In genomic region chr15:65318870-65319356, GRCh38 we compare ENCODE assay signal across 8 cellular contexts. TPM values are rescaled to one million over a fixed set of nuclear protein-coding genes. Genes with fewer than 3 reads are reported as not detected.
DNase-seq lines count a peak whose midpoint lies in the region; ATAC-seq and TF ChIP-seq lines count a peak whose summit lies in the region.

No MANE protein-coding gene starts in this region.

- peak; percentile 97 for ATAC-seq in stimulated activated effector memory CD8-positive, alpha-beta T cell treated with anti-CD3 and anti-CD28 coated beads, Interleukin-12 subunit alpha, Interleukin-12 subunit beta, amount 100 ng/mL, for 72 hours
- ATAC-seq in GM21367 (IDR thresholded peaks at IDR 0.05; ENCODE audit: unreplicated experiment) = no peak

- peaks cover 13% of the 10 kb centered on the region for H3K4me1 Mint-ChIP-seq in endothelial cell (ENCODE audit: unreplicated experiment)
- peaks cover 4% of the 10 kb centered on the region for H3K4me1 Mint-ChIP-seq in stimulated activated effector memory CD8-positive, alpha-beta T cell treated with anti-CD3 and anti-CD28 coated beads, Interleukin-12 subunit alpha, Interleukin-12 subunit beta, amount 100 ng/mL, for 72 hours

- TF ChIP-seq CTCF in GM06990 (IDR thresholded peaks at IDR 0.05; ENCODE audit: insufficient read depth, low read length, poor library complexity, severe bottlenecking) (peak; percentile 74), endothelial cell (IDR thresholded peaks at IDR 0.05; ENCODE audit: unreplicated experiment) (peak; percentile 91)

- no peak overlapping the region for H3K4me3 Mint-ChIP-seq in endothelial cell (ENCODE audit: unreplicated experiment)
- H3K4me3 Mint-ChIP-seq in stimulated activated effector memory CD8-positive, alpha-beta T cell treated with anti-CD3 and anti-CD28 coated beads, Interleukin-12 subunit alpha, Interleukin-12 subunit beta, amount 100 ng/mL, for 72 hours = no peak overlapping the region

- H3K9me3 Mint-ChIP-seq in endothelial cell (ENCODE audit: unreplicated experiment) = no peaks in the 10 kb centered on the region
- H3K9me3 Mint-ChIP-seq in stimulated activated effector memory CD8-positive, alpha-beta T cell treated with anti-CD3 and anti-CD28 coated beads, Interleukin-12 subunit alpha, Interleukin-12 subunit beta, amount 100 ng/mL, for 72 hours = no peaks in the 10 kb centered on the region

- no peaks in the 10 kb centered on the region for H3K36me3 Mint-ChIP-seq in endothelial cell (ENCODE audit: low read depth, unreplicated experiment)
- peaks cover 6% of the 10 kb centered on the region for H3K36me3 Mint-ChIP-seq in stimulated activated effector memory CD8-positive, alpha-beta T cell treated with anti-CD3 and anti-CD28 coated beads, Interleukin-12 subunit alpha, Interleukin-12 subunit beta, amount 100 ng/mL, for 72 hours

- no peaks in the 10 kb centered on the region for H3K27me3 ChIP-seq in GM06990 (replicated peaks; ENCODE audit: control insufficient read depth, insufficient read depth, low read length)

- DNase-seq in GM06990 (ENCODE audit: extremely low read depth, insufficient read length) = no peak
- peak; percentile 95 for DNase-seq in HT-29 (ENCODE audit: low spot score)
- DNase-seq in NOMO-1 (lab: John Stamatoyannopoulos, UW; ENCODE audit: unreplicated experiment in 2 of 2) = peak; percentile 65 to 83
- DNase-seq in activated CD8-positive, alpha-beta memory T cell treated with anti-CD3 and anti-CD28 coated beads for 4 hours (ENCODE audit: low read depth in 2 of 2) = peak; percentile 50 to 52
- peak; percentile 87 for DNase-seq in endothelial cell (ENCODE audit: low spot score)
- peak; percentile 83 for DNase-seq in mucosa of gallbladder (ENCODE audit: low spot score)
- peak; percentile 66 to 87 for DNase-seq in stimulated activated effector memory CD8-positive, alpha-beta T cell treated with anti-CD3 and anti-CD28 coated beads, Interleukin-12 subunit alpha, Interleukin-12 subunit beta, amount 100 ng/mL, for 72 hours (ENCODE audit: low spot score in 2 of 2)

- no peaks in the 10 kb centered on the region for H3K36me3 ChIP-seq in GM06990 (ENCODE audit: control insufficient read depth, insufficient read depth, low read length)

- H3K4me3 ChIP-seq in GM06990 (replicated peaks; ENCODE audit: low read depth, low read length) = no peak overlapping the region

- no peak overlapping the region for H3K27ac Mint-ChIP-seq in endothelial cell (ENCODE audit: unreplicated experiment)
- H3K27ac Mint-ChIP-seq in stimulated activated effector memory CD8-positive, alpha-beta T cell treated with anti-CD3 and anti-CD28 coated beads, Interleukin-12 subunit alpha, Interleukin-12 subunit beta, amount 100 ng/mL, for 72 hours = no peak overlapping the region

- peaks cover 20% of the 10 kb centered on the region for H3K27me3 Mint-ChIP-seq in endothelial cell (ENCODE audit: unreplicated experiment)

RNA-seq across cellular contexts. Expression of gene RNU5B-1, which starts 14.4 kb away (rescaled TPM):
- total RNA-seq in HT-29 (2014; rRNA removed; shearing (Covaris generic)) = not detected in 2 replicates
- total RNA-seq in endothelial cell (ENCODE audit: unreplicated experiment) = not detected
- 18.4 TPM for total RNA-seq in mucosa of gallbladder

RNA-seq across cellular contexts. Expression of gene RNU5A-1, which starts 23.1 kb away (rescaled TPM):
- not detected in 2 replicates for total RNA-seq in HT-29 (2014; rRNA removed; shearing (Covaris generic))
- total RNA-seq in endothelial cell (ENCODE audit: unreplicated experiment) (not detected), mucosa of gallbladder (not detected)

RNA-seq across cellular contexts. Expression of gene PARP16, which starts 32.2 kb away (rescaled TPM):
- total RNA-seq in HT-29 (2014; rRNA removed; shearing (Covaris generic)) = 4.6 and 6.7 TPM in 2 replicates
- total RNA-seq in endothelial cell (ENCODE audit: unreplicated experiment) = 2.8 TPM
- 12.4 TPM for total RNA-seq in mucosa of gallbladder

RNA-seq across cellular contexts. Expression of gene IGDCC3, which starts 58.9 kb away (rescaled TPM):
- not detected in 2 replicates for total RNA-seq in HT-29 (2014; rRNA removed; shearing (Covaris generic))
- total RNA-seq in endothelial cell (ENCODE audit: unreplicated experiment) (538 TPM), mucosa of gallbladder (0.69 TPM)
